Comparison of ENCODE assay signal across 14 cellular contexts in genomic region chr15:89077750-89078149, GRCh38.
"Had no signal": no experiment of that assay in that cellular context is flagged by ENCODE, and none has a peak within 500 bp of the region (broad histone marks: within the 10 kb centered on the region; RNA-seq: fewer than 3 reads in every experiment).

No MANE protein-coding gene starts in this region.

- H3K27me3 ChIP-seq: adrenal gland, breast epithelium, gastrocnemius medialis had no signal

- H3K36me3 Mint-ChIP-seq: naive thymus-derived CD8-positive, alpha-beta T cell had no signal

- H3K4me3 Mint-ChIP-seq: activated CD4-positive, alpha-beta T cell treated with anti-CD3 and anti-CD28 coated beads, Interleukin-2, amount 10 ng/mL, durations not matched to agents 7 days and 5 days; naive thymus-derived CD8-positive, alpha-beta T cell had no signal

- H3K9me3 Mint-ChIP-seq: activated CD4-positive, alpha-beta T cell treated with anti-CD3 and anti-CD28 coated beads, Interleukin-2, amount 10 ng/mL, durations not matched to agents 7 days and 5 days; naive thymus-derived CD8-positive, alpha-beta T cell had no signal

- H3K36me3 ChIP-seq: adrenal gland, breast epithelium, gastrocnemius medialis, lower lobe of right lung had no signal

- H3K27ac Mint-ChIP-seq: activated CD4-positive, alpha-beta T cell treated with anti-CD3 and anti-CD28 coated beads, Interleukin-2, amount 10 ng/mL, durations not matched to agents 7 days and 5 days; naive thymus-derived CD8-positive, alpha-beta T cell had no signal

- H3K4me1 Mint-ChIP-seq: activated CD4-positive, alpha-beta T cell treated with anti-CD3 and anti-CD28 coated beads, Interleukin-2, amount 10 ng/mL, durations not matched to agents 7 days and 5 days had no signal

- H3K4me1 ChIP-seq: adrenal gland, breast epithelium, gastrocnemius medialis, lower lobe of right lung had no signal

- H3K4me3 ChIP-seq: adrenal gland, breast epithelium, coronary artery, gastrocnemius medialis, lower lobe of right lung, SK-N-MC, smooth muscle cell had no signal

- DNase-seq: activated CD4-positive, alpha-beta T cell treated with anti-CD3 and anti-CD28 coated beads, Interleukin-2, amount 10 ng/mL, durations not matched to agents 7 days and 5 days; activated gamma-delta T cell; adrenal gland; erythroblast; gastrocnemius medialis; head of caudate nucleus; lower lobe of right lung; naive thymus-derived CD8-positive, alpha-beta T cell; stimulated activated CD4-positive, alpha-beta T cell treated with anti-CD3 and anti-CD28 coated beads, Interleukin-4, amount 100 ng/mL, for 1 hour had no signal

- ATAC-seq: gastrocnemius medialis; lower lobe of right lung; naive thymus-derived CD8-positive, alpha-beta T cell; sciatic nerve had no signal

- H3K9me3 ChIP-seq: adrenal gland, breast epithelium, gastrocnemius medialis, lower lobe of right lung had no signal

- H3K27ac ChIP-seq: adrenal gland, breast epithelium, coronary artery, gastrocnemius medialis, lower lobe of right lung, SK-N-MC had no signal
